In genomic region chr16:19105891-19106624, GRCh38 we compare ENCODE assay signal across 1 cellular context.
TF ChIP-seq lines count a peak whose summit lies in the region.

No MANE protein-coding gene starts in this region.

TF ChIP-seq in H1, 55 proteins besides CTCF, POLR2A, EP300 and RAD21:
- TF ChIP-seq CTBP2 (IDR thresholded peaks at IDR 0.05; ENCODE audit: borderline replicate concordance, insufficient read depth, insufficient read length, low read length) (no peak), HDAC2 (IDR thresholded peaks at IDR 0.05; ENCODE audit: borderline replicate concordance in 1 of 2, low read depth in 2 of 2, low read length in 2 of 2) (no peak), NRF1 (IDR thresholded peaks at IDR 0.05; ENCODE audit: low read depth, low read length) (no peak)
